14 cellular contexts compared by ENCODE assay signal in the genomic region with DNA sequence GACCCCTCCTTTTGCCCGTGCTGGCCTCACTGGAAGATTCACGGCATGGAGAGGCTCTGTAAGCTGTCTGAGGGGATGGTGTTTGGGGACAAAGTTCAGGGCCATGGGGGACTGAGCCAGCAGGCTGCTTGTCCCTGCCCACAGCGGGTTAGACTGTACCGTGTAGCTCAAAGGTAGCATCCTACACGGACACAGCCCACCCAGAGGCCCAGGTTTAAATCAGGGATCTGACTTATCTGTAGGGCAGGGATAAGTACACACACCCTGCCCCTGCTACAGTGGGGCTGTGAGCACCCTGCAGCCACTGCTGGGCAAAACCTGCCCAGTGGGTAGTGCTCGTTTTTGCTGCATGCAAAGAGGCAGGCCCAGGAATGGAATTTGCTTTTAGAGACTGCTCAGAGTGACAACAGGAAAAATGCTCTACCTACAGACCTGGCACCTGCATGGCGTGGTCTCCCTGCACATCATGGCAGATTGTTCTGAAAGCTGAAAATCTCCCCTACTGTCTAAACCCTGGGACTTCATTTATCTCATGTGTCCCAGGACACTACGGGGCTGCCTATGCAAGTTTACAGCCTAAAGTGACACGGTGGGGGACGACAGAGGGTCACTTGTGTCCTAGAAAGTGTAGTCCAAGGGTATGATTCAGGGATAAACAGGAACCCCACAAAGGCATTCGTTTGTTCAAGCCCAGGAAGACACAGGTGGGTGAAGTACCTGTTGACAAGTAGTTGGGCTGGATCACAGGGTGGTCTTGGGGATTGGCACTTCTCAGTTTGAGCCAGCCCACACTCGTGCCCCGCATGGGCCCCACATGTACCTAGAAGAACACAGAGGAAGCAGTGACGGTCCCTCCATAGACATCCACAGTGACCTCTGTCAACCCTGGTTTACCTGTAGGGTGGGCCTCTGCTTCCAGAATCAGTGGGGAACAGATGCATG. TPM values are rescaled to one million over a fixed set of nuclear protein-coding genes. Genes with fewer than 3 reads are reported as not detected.
A peak's percentile ranks its signal among the peaks of the same experiment; 100 is the strongest.
DNase-seq lines count a peak whose midpoint lies in the region; ATAC-seq and TF ChIP-seq lines count a peak whose summit lies in the region.
"Had no signal": no experiment of that assay in that cellular context is flagged by ENCODE, and none has a peak within 500 bp of the region (broad histone marks: within the 10 kb centered on the region; RNA-seq: fewer than 3 reads in every experiment).

No MANE protein-coding gene starts in this region.

- DNase-seq in cardiac septum (ENCODE audit: low spot score) (peak; percentile 55), heart right ventricle (no peak), glutamatergic neuron (peak; percentile 0), osteocyte (ENCODE audit: extremely low spot score, unreplicated experiment) (peak; percentile 63), middle frontal gyrus (ENCODE audit: extremely low spot score, low spot score) (no peak), amygdala (lab: John Stamatoyannopoulos, UW) (no peak), HEK293T (ENCODE audit: extremely low spot score) (no peak)
- DNase-seq in activated CD4-positive, alpha-beta T cell treated with anti-CD3 and anti-CD28 coated beads for 1 hour, result no peak
- DNase-seq: AML-193, NCI-H1417, NCI-H1930, NCI-H2171, NCI-H510A had no signal

- H3K4me3 ChIP-seq in heart right ventricle, result no peak overlapping the region
- H3K4me3 ChIP-seq: HAP-1 had no signal

- no peaks in the 10 kb centered on the region for H3K27me3 Mint-ChIP-seq in glutamatergic neuron (ENCODE audit: unreplicated experiment)
- no peaks in the 10 kb centered on the region for H3K27me3 Mint-ChIP-seq in osteocyte (ENCODE audit: unreplicated experiment)

- H3K36me3 ChIP-seq in heart right ventricle, result no peaks in the 10 kb centered on the region

- H3K4me1 Mint-ChIP-seq in glutamatergic neuron (ENCODE audit: low read depth, unreplicated experiment) (no peaks in the 10 kb centered on the region), osteocyte (ENCODE audit: unreplicated experiment) (no peaks in the 10 kb centered on the region)

- no peaks in the 10 kb centered on the region for H3K4me1 ChIP-seq in heart right ventricle
- H3K4me1 ChIP-seq: HAP-1 had no signal

- H3K36me3 Mint-ChIP-seq in glutamatergic neuron (ENCODE audit: unreplicated experiment), result no peaks in the 10 kb centered on the region
- no peaks in the 10 kb centered on the region for H3K36me3 Mint-ChIP-seq in osteocyte (ENCODE audit: unreplicated experiment)

- no peaks in the 10 kb centered on the region for H3K9me3 ChIP-seq in heart right ventricle
- H3K9me3 ChIP-seq: HAP-1 had no signal

- no peak for ATAC-seq in heart right ventricle

- intact Hi-C loops in cardiac septum (cut with DNase I) (no loop called here), heart right ventricle (cut with DNase I) (no loop called here)

- H3K4me3 Mint-ChIP-seq in glutamatergic neuron (ENCODE audit: unreplicated experiment) (no peak overlapping the region), osteocyte (ENCODE audit: unreplicated experiment) (no peak overlapping the region)

- no peak overlapping the region for H3K27ac ChIP-seq in heart right ventricle

- H3K27me3 ChIP-seq in heart right ventricle, result peaks cover 0 to 6% (median 0%) of the 10 kb centered on the region in 7 donors

- POLR2A ChIA-PET in HEK293T (lab: Yijun Ruan, JAX), result interaction anchor here (1.1 kb wide), 1 partner anchor 23 kb away, joined by 3 read pairs; no protein-coding TSS in a partner anchor

- no peak for TF ChIP-seq CTCF in heart right ventricle (IDR thresholded peaks at IDR 0.05)
- TF ChIP-seq CTCF in glutamatergic neuron (IDR thresholded peaks at IDR 0.05; ENCODE audit: partially characterized antibody, unreplicated experiment), result no peak
- TF ChIP-seq CTCF in osteocyte (IDR thresholded peaks at IDR 0.05), result no peak

- CTCF ChIA-PET in HEK293T (lab: Yijun Ruan, JAX), result no interaction called here

- no peak overlapping the region for H3K27ac Mint-ChIP-seq in glutamatergic neuron (ENCODE audit: unreplicated experiment)
- H3K27ac Mint-ChIP-seq in osteocyte (ENCODE audit: unreplicated experiment), result no peak overlapping the region

- WGBS in heart right ventricle, 2 donors, result 80 to 83% methylated on average over 14 of the region's 14 CpGs

- H3K9me3 Mint-ChIP-seq in glutamatergic neuron (ENCODE audit: unreplicated experiment) (peaks cover 5% of the 10 kb centered on the region), osteocyte (ENCODE audit: unreplicated experiment) (no peaks in the 10 kb centered on the region)

TF ChIP-seq in HEK293T, 16 proteins besides CTCF, POLR2A, EP300 and RAD21:
- TF ChIP-seq LEF1 (IDR thresholded peaks at IDR 0.05; ENCODE audit: borderline replicate concordance) (no peak), FOXK2 (IDR thresholded peaks at IDR 0.05) (no peak), ZNF384 (IDR thresholded peaks at IDR 0.05) (no peak), SUZ12 (IDR thresholded peaks at IDR 0.05) (no peak), FOXA1 (IDR thresholded peaks at IDR 0.05) (no peak), BHLHE40 (IDR thresholded peaks at IDR 0.05; ENCODE audit: borderline replicate concordance) (no peak), CTBP1 (IDR thresholded peaks at IDR 0.05; ENCODE audit: borderline replicate concordance) (no peak), HDGF (IDR thresholded peaks at IDR 0.05; ENCODE audit: borderline replicate concordance) (no peak)

RNA-seq across cellular contexts. Expression of a gene that starts 27.7 kb away (rescaled TPM):
- total RNA-seq in cardiac septum, result 0.92 TPM
- 10 to 100 TPM in 2 of 10 donors, 1 to 10 TPM in 8; 1.1 to 17.5 (median 2.8) TPM for total RNA-seq in heart right ventricle
- polyA plus RNA-seq in heart right ventricle, result 1 to 10 TPM in 1 of 2 donors, under 1 TPM in 1; 0.29 to 1.7 TPM
- total RNA-seq in glutamatergic neuron (ENCODE audit: unreplicated experiment), result 0.61 TPM
- total RNA-seq in osteocyte, result 0.81 and 0.86 TPM in 2 replicates

RNA-seq across cellular contexts. Expression of a gene that starts 27.9 kb away (rescaled TPM):
- 0.08 TPM for total RNA-seq in cardiac septum
- 1 to 10 TPM in 3 of 10 donors, under 1 TPM in 5, not detected in 2; 0.16 to 7.7 (median 0.67) TPM for total RNA-seq in heart right ventricle
- 1 to 10 TPM in 1 of 2 donors, under 1 TPM in 1; 0.20 to 2.1 TPM for polyA plus RNA-seq in heart right ventricle
- total RNA-seq in glutamatergic neuron (ENCODE audit: unreplicated experiment), result 0.78 TPM
- total RNA-seq in osteocyte, result 0.24 and 0.54 TPM in 2 replicates

Comparison
In these comparisons a context has a peak if more than half of its experiments do, and no peak if none do; other contexts are left out.
1. DNase-seq: peak in cardiac septum (single experiment), glutamatergic neuron (single experiment) and osteocyte (single experiment); none in heart right ventricle (0 of 2), middle frontal gyrus (single experiment), activated CD4-positive, alpha-beta T cell treated with anti-CD3 and anti-CD28 coated beads for 1 hour (single experiment), amygdala (0 of 56) and HEK293T (single experiment).